In genomic region chr15:101132390-101133180, GRCh38 we compare ENCODE assay signal across 19 cellular contexts.
"Had no signal": no experiment of that assay in that cellular context is flagged by ENCODE, and none has a peak within 500 bp of the region (broad histone marks: within the 10 kb centered on the region; RNA-seq: fewer than 3 reads in every experiment).

No MANE protein-coding gene starts in this region.

- H3K4me3 Mint-ChIP-seq: endodermal cell, immature natural killer cell, nephron, type B pancreatic cell had no signal

- H3K4me1 ChIP-seq: colonic mucosa had no signal

- H3K9me3 Mint-ChIP-seq: immature natural killer cell had no signal

- ATAC-seq: foreskin keratinocyte, left cardiac atrium had no signal

- H3K4me1 Mint-ChIP-seq: endodermal cell had no signal

- DNase-seq: colonic mucosa; effector CD4-positive, alpha-beta T cell; erythroblast; foreskin keratinocyte; immature natural killer cell; left cardiac atrium; left ventricle myocardium inferior; mesenchymal stem cell; naive B cell; sigmoid colon; stimulated activated CD4-positive, alpha-beta T cell treated with anti-CD3 and anti-CD28 coated beads, Interleukin-12 subunit alpha, Interleukin-12 subunit beta, amount 100 ng/mL, for 4 hours; stimulated activated naive CD4-positive, alpha-beta T cell; stomach; substantia nigra had no signal

- H3K27me3 Mint-ChIP-seq: naive B cell had no signal

- H3K9me3 ChIP-seq: colonic mucosa, sigmoid colon had no signal

- H3K27ac Mint-ChIP-seq: endodermal cell, immature natural killer cell, type B pancreatic cell had no signal

- H3K27ac ChIP-seq: colonic mucosa, foreskin keratinocyte, left ventricle myocardium inferior, sigmoid colon, skin epidermis, stomach had no signal

- H3K27me3 ChIP-seq: colonic mucosa, sigmoid colon, stomach had no signal

- H3K36me3 ChIP-seq: colonic mucosa, left ventricle myocardium inferior, sigmoid colon, stomach had no signal

- H3K4me3 ChIP-seq: colonic mucosa, left ventricle myocardium inferior, lung, sigmoid colon, skin epidermis, stomach had no signal
